ENCODE assay signal across 1 cellular context in genomic region chr18:48871391-48872166, GRCh38.
TF ChIP-seq lines count a peak whose summit lies in the region.

No MANE protein-coding gene starts in this region.

TF ChIP-seq in GM23338, 12 proteins besides CTCF, POLR2A, EP300 and RAD21:
- TF ChIP-seq ZNF462 (CRISPR knock-in tag; IDR thresholded peaks at IDR 0.05) (no peak), ETS1 (IDR thresholded peaks at IDR 0.05) (no peak), ZNF114 (CRISPR knock-in tag; IDR thresholded peaks at IDR 0.05) (no peak), POLR2AphosphoS5 (IDR thresholded peaks at IDR 0.05; ENCODE audit: low read depth) (no peak), ZNF331 (CRISPR knock-in tag; IDR thresholded peaks at IDR 0.05; ENCODE audit: low read depth) (no peak), CREB1 (CRISPR knock-in tag; IDR thresholded peaks at IDR 0.05; ENCODE audit: low read depth) (no peak), REST (IDR thresholded peaks at IDR 0.05; ENCODE audit: unreplicated experiment) (no peak), NANOG (IDR thresholded peaks at IDR 0.05; ENCODE audit: borderline replicate concordance) (no peak), JUNB (IDR thresholded peaks at IDR 0.05; ENCODE audit: unreplicated experiment) (no peak), EZH2phosphoT487 (IDR thresholded peaks at IDR 0.05; ENCODE audit: unreplicated experiment) (no peak), STAT1 (IDR thresholded peaks at IDR 0.05; ENCODE audit: unreplicated experiment) (no peak)
